ENCODE assay signal across 15 cellular contexts in genomic region chr1:151049458-151049857, GRCh38. TPM values are rescaled to one million over a fixed set of nuclear protein-coding genes. Genes with fewer than 3 reads are reported as not detected.
DNase-seq lines count a peak whose midpoint lies in the region; ATAC-seq and TF ChIP-seq lines count a peak whose summit lies in the region.
"Had no signal": no experiment of that assay in that cellular context is flagged by ENCODE, and none has a peak within 500 bp of the region (broad histone marks: within the 10 kb centered on the region; RNA-seq: fewer than 3 reads in every experiment).

No MANE protein-coding gene starts in this region.

- no peaks in the 10 kb centered on the region for H3K9me3 ChIP-seq in hepatocyte (ENCODE audit: low read depth)
- H3K9me3 ChIP-seq: vagina had no signal

- no peaks in the 10 kb centered on the region for H3K36me3 ChIP-seq in hepatocyte (replicated peaks; ENCODE audit: insufficient read depth, low read depth)

- no peaks in the 10 kb centered on the region for H3K9me3 Mint-ChIP-seq in activated naive CD4-positive, alpha-beta T cell treated with anti-CD3 and anti-CD28 coated beads, Interleukin-2, amount 50 U/mL, for 24 hours
- no peaks in the 10 kb centered on the region for H3K9me3 Mint-ChIP-seq in activated naive CD4-positive, alpha-beta T cell treated with anti-CD3 and anti-CD28 coated beads, Interleukin-2, amount 50 U/mL, for 72 hours
- H3K9me3 Mint-ChIP-seq in stimulated activated memory B cell treated with anti-CD40 and anti-IgM and Interleukin-4, amounts not matched to agents 10 μg/mL and 1 μg/mL and 100 μg/mL, for 72 hours: no peaks in the 10 kb centered on the region

- no peak for ATAC-seq in activated naive CD4-positive, alpha-beta T cell treated with anti-CD3 and anti-CD28 coated beads, Interleukin-2, amount 50 U/mL, for 72 hours
- no peak for ATAC-seq in stimulated activated memory B cell treated with anti-CD40 and anti-IgM and Interleukin-4, amounts not matched to agents 10 μg/mL and 1 μg/mL and 100 μg/mL, for 72 hours

- no peak for TF ChIP-seq CTCF in VCaP (conservative IDR thresholded peaks at IDR 0.05)
- TF ChIP-seq CTCF in hepatocyte (IDR thresholded peaks at IDR 0.05; ENCODE audit: poor library complexity): no peak

- no peak overlapping the region for H3K4me3 ChIP-seq in hepatocyte

- no peaks in the 10 kb centered on the region for H4K20me1 ChIP-seq in hepatocyte (ENCODE audit: insufficient read depth, poor library complexity, severe bottlenecking)

- 90% methylated on average over 5 of the region's 5 CpGs for WGBS in hepatocyte (ENCODE audit: low lambda C conversion rate, missing lambda C conversion rate)

- no peaks in the 10 kb centered on the region for H3K9me2 ChIP-seq in hepatocyte (replicated peaks; ENCODE audit: insufficient read depth)

- H3K4me1 ChIP-seq in hepatocyte (ENCODE audit: insufficient read depth): peaks cover 6% of the 10 kb centered on the region

- H3K36me3 Mint-ChIP-seq in activated naive CD4-positive, alpha-beta T cell treated with anti-CD3 and anti-CD28 coated beads, Interleukin-2, amount 50 U/mL, for 24 hours: peaks cover 11% of the 10 kb centered on the region
- H3K36me3 Mint-ChIP-seq in activated naive CD4-positive, alpha-beta T cell treated with anti-CD3 and anti-CD28 coated beads, Interleukin-2, amount 50 U/mL, for 72 hours: peaks cover 5 to 9% of the 10 kb centered on the region in 2 donors
- peaks cover 33% of the 10 kb centered on the region for H3K36me3 Mint-ChIP-seq in stimulated activated memory B cell treated with anti-CD40 and anti-IgM and Interleukin-4, amounts not matched to agents 10 μg/mL and 1 μg/mL and 100 μg/mL, for 72 hours

- peak overlapping the region; percentile 9 for H3K4me3 Mint-ChIP-seq in activated naive CD4-positive, alpha-beta T cell treated with anti-CD3 and anti-CD28 coated beads, Interleukin-2, amount 50 U/mL, for 24 hours
- no peak overlapping the region for H3K4me3 Mint-ChIP-seq in stimulated activated memory B cell treated with anti-CD40 and anti-IgM and Interleukin-4, amounts not matched to agents 10 μg/mL and 1 μg/mL and 100 μg/mL, for 72 hours

- peak overlapping the region; percentile 98 for H3K27ac ChIP-seq in VCaP
- no peak overlapping the region for H3K27ac ChIP-seq in hepatocyte

- peaks cover 86% of the 10 kb centered on the region for H3K4me1 Mint-ChIP-seq in activated naive CD4-positive, alpha-beta T cell treated with anti-CD3 and anti-CD28 coated beads, Interleukin-2, amount 50 U/mL, for 24 hours
- H3K4me1 Mint-ChIP-seq in stimulated activated memory B cell treated with anti-CD40 and anti-IgM and Interleukin-4, amounts not matched to agents 10 μg/mL and 1 μg/mL and 100 μg/mL, for 72 hours: peaks cover 37% of the 10 kb centered on the region

- H3K79me2 ChIP-seq in hepatocyte: peaks cover 18% of the 10 kb centered on the region

- DNase-seq in activated naive CD4-positive, alpha-beta T cell treated with anti-CD3 and anti-CD28 coated beads, Interleukin-2, amount 50 U/mL, for 72 hours (ENCODE audit: low spot score in 2 of 2): no peak
- DNase-seq in hepatocyte (ENCODE audit: low spot score) (no peak), cerebellar nuclear complex (lab: John Stamatoyannopoulos, UW) (no peak), COR-L47 (lab: John Stamatoyannopoulos, UW) (no peak), NCI-H2227 treated with DMSO at 0.1 percent for 48 hours (lab: John Stamatoyannopoulos, UW) (no peak)
- DNase-seq: DMS79; islet precursor cell; NCI-H510A treated with DMSO at 0.1 percent for 48 hours; RPMI8226; stimulated activated CD4-positive, alpha-beta T cell treated with anti-CD3 and anti-CD28 coated beads, Interleukin-2, amount 100 ng/mL, for 24 hours; T-helper 9 cell had no signal

- H2AFZ ChIP-seq in hepatocyte: no peak overlapping the region

- H3K4me2 ChIP-seq in hepatocyte: peak overlapping the region; percentile 97

- H3K27ac Mint-ChIP-seq in activated naive CD4-positive, alpha-beta T cell treated with anti-CD3 and anti-CD28 coated beads, Interleukin-2, amount 50 U/mL, for 24 hours: no peak overlapping the region
- H3K27ac Mint-ChIP-seq in activated naive CD4-positive, alpha-beta T cell treated with anti-CD3 and anti-CD28 coated beads, Interleukin-2, amount 50 U/mL, for 72 hours: no peak overlapping the region
- H3K27ac Mint-ChIP-seq in stimulated activated memory B cell treated with anti-CD40 and anti-IgM and Interleukin-4, amounts not matched to agents 10 μg/mL and 1 μg/mL and 100 μg/mL, for 72 hours: peak overlapping the region; percentile 95

- H3K27me3 Mint-ChIP-seq in activated naive CD4-positive, alpha-beta T cell treated with anti-CD3 and anti-CD28 coated beads, Interleukin-2, amount 50 U/mL, for 24 hours: no peaks in the 10 kb centered on the region
- no peaks in the 10 kb centered on the region for H3K27me3 Mint-ChIP-seq in stimulated activated memory B cell treated with anti-CD40 and anti-IgM and Interleukin-4, amounts not matched to agents 10 μg/mL and 1 μg/mL and 100 μg/mL, for 72 hours

- H3K27me3 ChIP-seq in hepatocyte: no peaks in the 10 kb centered on the region
- H3K27me3 ChIP-seq: vagina had no signal

RNA-seq across cellular contexts. Expression of gene C1orf56, which starts 1.9 kb away (rescaled TPM):
- 1 to 10 TPM in 1 of 2 donors, under 1 TPM in 1; 0.91 to 1.0 TPM for total RNA-seq in activated naive CD4-positive, alpha-beta T cell treated with anti-CD3 and anti-CD28 coated beads, Interleukin-2, amount 50 U/mL, for 72 hours
- total RNA-seq in hepatocyte: 2.9 and 3.2 TPM in 2 replicates
- polyA plus RNA-seq in hepatocyte: 8.3 and 11.4 TPM in 2 replicates

RNA-seq across cellular contexts. Expression of gene CDC42SE1, which starts 10.0 kb away (rescaled TPM):
- total RNA-seq in activated naive CD4-positive, alpha-beta T cell treated with anti-CD3 and anti-CD28 coated beads, Interleukin-2, amount 50 U/mL, for 72 hours: 100 to 1,000 TPM; 104 to 166 TPM
- total RNA-seq in hepatocyte: 49.4 and 60.2 TPM in 2 replicates
- polyA plus RNA-seq in hepatocyte: 19.0 and 21.2 TPM in 2 replicates

RNA-seq across cellular contexts. Expression of gene MLLT11, which starts 10.7 kb away (rescaled TPM):
- total RNA-seq in activated naive CD4-positive, alpha-beta T cell treated with anti-CD3 and anti-CD28 coated beads, Interleukin-2, amount 50 U/mL, for 72 hours: 1 to 10 TPM; 5.6 TPM
- total RNA-seq in hepatocyte: 16.8 and 16.9 TPM in 2 replicates
- polyA plus RNA-seq in hepatocyte: 34.3 and 37.6 TPM in 2 replicates

RNA-seq across cellular contexts. Expression of gene BNIPL, which starts 13.1 kb away (rescaled TPM):
- 1 to 10 TPM in 1 of 2 donors, under 1 TPM in 1; 0.89 to 3.1 TPM for total RNA-seq in activated naive CD4-positive, alpha-beta T cell treated with anti-CD3 and anti-CD28 coated beads, Interleukin-2, amount 50 U/mL, for 72 hours
- total RNA-seq in hepatocyte: 2.7 and 3.8 TPM in 2 replicates
- polyA plus RNA-seq in hepatocyte: 1.1 and 3.0 TPM in 2 replicates

RNA-seq across cellular contexts. Expression of gene GABPB2, which starts 21.1 kb away (rescaled TPM):
- 10 to 100 TPM in 1 of 2 donors, 1 to 10 TPM in 1; 5.6 to 14.1 TPM for total RNA-seq in activated naive CD4-positive, alpha-beta T cell treated with anti-CD3 and anti-CD28 coated beads, Interleukin-2, amount 50 U/mL, for 72 hours
- total RNA-seq in hepatocyte: 9.9 and 12.9 TPM in 2 replicates
- 0.98 and 4.1 TPM in 2 replicates for polyA plus RNA-seq in hepatocyte
